In genomic region chr3:71131385-71131871, GRCh38 we compare ENCODE assay signal across 8 cellular contexts.
DNase-seq lines count a peak whose midpoint lies in the region; ATAC-seq and TF ChIP-seq lines count a peak whose summit lies in the region.

No MANE protein-coding gene starts in this region.

- no peak for TF ChIP-seq CTCF in lower lobe of right lung (IDR thresholded peaks at IDR 0.05)

- POLR2A ChIA-PET in activated CD4-positive, alpha-beta T cell treated with anti-CD3 and anti-CD28 coated beads for 36 hours (lab: Charles Lee), result interaction anchor here (0.6 to 1.1 kb wide), 5 partner anchors 19 to 169 kb away, joined by 3 to 4 read pairs (median 4); no protein-coding TSS in a partner anchor

- ATAC-seq in activated CD4-positive, alpha-beta T cell treated with anti-CD3 and anti-CD28 coated beads for 36 hours, result no peak
- ATAC-seq in lower lobe of right lung, result no peak

- peak overlapping the region; percentile 88 for H3K27ac ChIP-seq in lower lobe of right lung
- peak overlapping the region; percentile 94 for H3K27ac ChIP-seq in subcutaneous abdominal adipose tissue (ENCODE audit: low read depth, low read length)

- H3K9me3 ChIP-seq in lower lobe of right lung (no peaks in the 10 kb centered on the region), subcutaneous abdominal adipose tissue (ENCODE audit: control insufficient read depth in 5 of 5, low read length in 5 of 5) (no peaks in the 10 kb centered on the region)

- no peaks in the 10 kb centered on the region for H3K27me3 Mint-ChIP-seq in activated CD4-positive, alpha-beta T cell treated with anti-CD3 and anti-CD28 coated beads for 36 hours
- no peaks in the 10 kb centered on the region for H3K27me3 Mint-ChIP-seq in activated T-helper 2 cell treated with anti-CD3 and anti-CD28 coated beads, Interferon-gamma antibody, Interleukin-2, Interleukin-4, amounts not matched to agents 10 μg/mL and 5 μg/mL and 100 μg/mL, durations not matched to agents 14 hours and 24 hours and 36 hours (ENCODE audit: low read depth)

- peaks cover 73% of the 10 kb centered on the region for H3K4me1 Mint-ChIP-seq in activated CD4-positive, alpha-beta T cell treated with anti-CD3 and anti-CD28 coated beads for 36 hours
- H3K4me1 Mint-ChIP-seq in activated T-helper 2 cell treated with anti-CD3 and anti-CD28 coated beads, Interferon-gamma antibody, Interleukin-2, Interleukin-4, amounts not matched to agents 10 μg/mL and 5 μg/mL and 100 μg/mL, durations not matched to agents 14 hours and 24 hours and 36 hours (ENCODE audit: low read depth), result peaks cover 60% of the 10 kb centered on the region

- H3K36me3 ChIP-seq in lower lobe of right lung, result no peaks in the 10 kb centered on the region
- no peaks in the 10 kb centered on the region for H3K36me3 ChIP-seq in subcutaneous abdominal adipose tissue (ENCODE audit: control insufficient read depth in 5 of 5, insufficient read depth in 5 of 5, low read length in 5 of 5)

- H3K27ac Mint-ChIP-seq in activated CD4-positive, alpha-beta T cell treated with anti-CD3 and anti-CD28 coated beads for 36 hours, result peak overlapping the region; percentile 99
- H3K27ac Mint-ChIP-seq in activated T-helper 2 cell treated with anti-CD3 and anti-CD28 coated beads, Interferon-gamma antibody, Interleukin-2, Interleukin-4, amounts not matched to agents 10 μg/mL and 5 μg/mL and 100 μg/mL, durations not matched to agents 14 hours and 24 hours and 36 hours, result peak overlapping the region; percentile 94

- peak overlapping the region; percentile 7 for H3K4me3 ChIP-seq in lower lobe of right lung
- H3K4me3 ChIP-seq in subcutaneous abdominal adipose tissue (ENCODE audit: low read depth in 1 of 5, low read length in 5 of 5), result no peak overlapping the region

- peak overlapping the region in 1 of 5 donors; percentile 87 for H3K9ac ChIP-seq in subcutaneous abdominal adipose tissue (ENCODE audit: low read length in 5 of 5)

- DNase-seq in activated CD4-positive, alpha-beta T cell treated with anti-CD3 and anti-CD28 coated beads for 36 hours, result no peak
- DNase-seq in activated CD4-positive, alpha-beta T cell treated with anti-CD3 and anti-CD28 coated beads for 4 hours, result no peak
- DNase-seq in activated T-helper 2 cell treated with anti-CD3 and anti-CD28 coated beads, Interferon-gamma antibody, Interleukin-2, Interleukin-4, amounts not matched to agents 10 μg/mL and 5 μg/mL and 100 μg/mL, durations not matched to agents 14 hours and 24 hours and 36 hours (ENCODE audit: low spot score), result no peak
- DNase-seq in lower lobe of right lung, result no peak
- DNase-seq in pons (ENCODE audit: low spot score), result no peak
- no peak for DNase-seq in HuH-7.5 (ENCODE audit: low spot score)
- DNase-seq in putamen (ENCODE audit: low spot score), result no peak

- peaks cover 76% of the 10 kb centered on the region for H3K4me1 ChIP-seq in lower lobe of right lung
- peaks cover 8 to 73% (median 66%) of the 10 kb centered on the region in 5 donors for H3K4me1 ChIP-seq in subcutaneous abdominal adipose tissue (ENCODE audit: control insufficient read depth in 5 of 5, insufficient read depth in 5 of 5, low read length in 5 of 5)

- CTCF ChIA-PET in activated CD4-positive, alpha-beta T cell treated with anti-CD3 and anti-CD28 coated beads for 36 hours (lab: Charles Lee), result interaction anchor here (0.6 to 1.9 kb wide), 14 partner anchors 8 to 458 kb away, joined by 3 to 7 read pairs (median 4); no protein-coding TSS in a partner anchor

- H3K36me3 Mint-ChIP-seq in activated CD4-positive, alpha-beta T cell treated with anti-CD3 and anti-CD28 coated beads for 36 hours (ENCODE audit: low read depth), result peaks cover 13% of the 10 kb centered on the region
- peaks cover 16% of the 10 kb centered on the region for H3K36me3 Mint-ChIP-seq in activated T-helper 2 cell treated with anti-CD3 and anti-CD28 coated beads, Interferon-gamma antibody, Interleukin-2, Interleukin-4, amounts not matched to agents 10 μg/mL and 5 μg/mL and 100 μg/mL, durations not matched to agents 14 hours and 24 hours and 36 hours (ENCODE audit: low read depth)

- peak overlapping the region; percentile 90 for H3K4me3 Mint-ChIP-seq in activated CD4-positive, alpha-beta T cell treated with anti-CD3 and anti-CD28 coated beads for 36 hours
- peak overlapping the region; percentile 91 for H3K4me3 Mint-ChIP-seq in activated T-helper 2 cell treated with anti-CD3 and anti-CD28 coated beads, Interferon-gamma antibody, Interleukin-2, Interleukin-4, amounts not matched to agents 10 μg/mL and 5 μg/mL and 100 μg/mL, durations not matched to agents 14 hours and 24 hours and 36 hours (ENCODE audit: low read depth)

- intact Hi-C loops in activated CD4-positive, alpha-beta T cell treated with anti-CD3 and anti-CD28 coated beads for 36 hours (cut with DNase I, micrococcal nuclease), result loop anchor here (2.0 to 5.0 kb wide), 4 partner anchors 13 to 173 kb away; no protein-coding TSS in a partner anchor
- intact Hi-C loops in activated T-helper 2 cell treated with anti-CD3 and anti-CD28 coated beads, Interferon-gamma antibody, Interleukin-2, Interleukin-4, amounts not matched to agents 10 μg/mL and 5 μg/mL and 100 μg/mL, durations not matched to agents 14 hours and 24 hours and 36 hours (cut with micrococcal nuclease), result loop anchor here (2.0 kb wide), 3 partner anchors 19 to 453 kb away; no protein-coding TSS in a partner anchor
- intact Hi-C loops in lower lobe of right lung (cut with DNase I), result no loop called here

- H3K27me3 ChIP-seq in lower lobe of right lung (ENCODE audit: low read depth), result no peaks in the 10 kb centered on the region
- no peaks in the 10 kb centered on the region for H3K27me3 ChIP-seq in subcutaneous abdominal adipose tissue (ENCODE audit: control insufficient read depth in 5 of 5, insufficient read depth in 4 of 5, low read length in 5 of 5)

- H3K9me3 Mint-ChIP-seq in activated CD4-positive, alpha-beta T cell treated with anti-CD3 and anti-CD28 coated beads for 36 hours (ENCODE audit: low read depth), result no peaks in the 10 kb centered on the region
- no peaks in the 10 kb centered on the region for H3K9me3 Mint-ChIP-seq in activated T-helper 2 cell treated with anti-CD3 and anti-CD28 coated beads, Interferon-gamma antibody, Interleukin-2, Interleukin-4, amounts not matched to agents 10 μg/mL and 5 μg/mL and 100 μg/mL, durations not matched to agents 14 hours and 24 hours and 36 hours
